2 cellular contexts compared by ENCODE assay signal in the genomic region with DNA sequence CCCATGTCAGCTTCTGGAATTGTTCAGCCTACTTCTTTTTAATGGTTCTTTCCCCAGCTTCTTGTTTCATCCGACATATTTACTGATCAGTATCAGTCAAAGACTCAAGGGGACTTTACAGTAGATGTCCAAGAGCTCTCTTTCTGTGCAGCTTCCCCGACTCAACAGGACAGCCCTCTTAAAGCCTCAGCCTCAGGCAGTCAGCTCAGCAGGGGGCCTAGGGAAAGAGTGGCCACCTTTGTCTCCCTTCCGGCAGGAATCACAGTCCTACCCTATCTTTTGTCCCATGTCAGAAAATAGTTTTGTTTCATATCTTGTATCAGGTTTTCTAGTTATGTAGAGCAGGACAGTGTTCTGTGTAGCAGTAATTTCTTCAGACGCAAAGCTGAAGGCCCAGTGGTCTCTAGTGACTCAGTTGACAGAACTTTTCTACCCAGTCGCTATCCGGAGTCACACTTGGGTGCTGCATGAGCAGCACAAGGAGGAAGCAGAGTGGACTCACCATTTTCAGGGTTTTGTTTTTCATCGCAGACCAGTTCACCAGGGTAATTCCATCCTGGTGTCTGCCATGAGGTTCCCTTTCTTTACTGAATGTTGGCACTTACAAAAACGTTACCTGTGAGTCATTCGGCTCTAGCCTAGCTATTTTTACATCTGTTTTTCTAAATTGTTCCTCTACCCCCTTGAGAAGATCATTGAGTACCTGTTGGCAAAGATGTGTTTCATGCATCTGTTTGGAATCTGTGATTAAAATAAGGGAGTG.
TF ChIP-seq lines count a peak whose summit lies in the region.

No MANE protein-coding gene starts in this region.

TF ChIP-seq in HEK293, 187 proteins besides CTCF, POLR2A, EP300 and RAD21 (continued from another document):
- TF ChIP-seq, protein P1, sequence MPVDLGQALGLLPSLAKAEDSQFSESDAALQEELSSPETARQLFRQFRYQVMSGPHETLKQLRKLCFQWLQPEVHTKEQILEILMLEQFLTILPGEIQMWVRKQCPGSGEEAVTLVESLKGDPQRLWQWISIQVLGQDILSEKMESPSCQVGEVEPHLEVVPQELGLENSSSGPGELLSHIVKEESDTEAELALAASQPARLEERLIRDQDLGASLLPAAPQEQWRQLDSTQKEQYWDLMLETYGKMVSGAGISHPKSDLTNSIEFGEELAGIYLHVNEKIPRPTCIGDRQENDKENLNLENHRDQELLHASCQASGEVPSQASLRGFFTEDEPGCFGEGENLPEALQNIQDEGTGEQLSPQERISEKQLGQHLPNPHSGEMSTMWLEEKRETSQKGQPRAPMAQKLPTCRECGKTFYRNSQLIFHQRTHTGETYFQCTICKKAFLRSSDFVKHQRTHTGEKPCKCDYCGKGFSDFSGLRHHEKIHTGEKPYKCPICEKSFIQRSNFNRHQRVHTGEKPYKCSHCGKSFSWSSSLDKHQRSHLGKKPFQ (tag by site-specific recombination; IDR thresholded peaks at IDR 0.05): peak; percentile 85
- no peak for TF ChIP-seq ZNF138 (tag by site-specific recombination; IDR thresholded peaks at IDR 0.05; ENCODE audit: borderline replicate concordance)
- TF ChIP-seq ZNF404 (tag by site-specific recombination; IDR thresholded peaks at IDR 0.05): no peak
- 0 out of 2 replicates have a peak, but pooled peaks have one; percentile 28 for TF ChIP-seq ZNF561 (tag by site-specific recombination; IDR thresholded peaks at IDR 0.05; ENCODE audit: borderline replicate concordance)
- TF ChIP-seq SCRT1 (tag by site-specific recombination; IDR thresholded peaks at IDR 0.05; ENCODE audit: borderline replicate concordance): no peak
- no peak for TF ChIP-seq ZNF350 (tag by site-specific recombination; IDR thresholded peaks at IDR 0.05)
- TF ChIP-seq ZNF341 (tag by site-specific recombination; IDR thresholded peaks at IDR 0.05; ENCODE audit: low read depth): no peak
- no peak for TF ChIP-seq ZBTB20 (tag by site-specific recombination; IDR thresholded peaks at IDR 0.05)
- peak; percentile 44 for TF ChIP-seq ZIC2 (tag by site-specific recombination; IDR thresholded peaks at IDR 0.05)
- TF ChIP-seq, protein P2, sequence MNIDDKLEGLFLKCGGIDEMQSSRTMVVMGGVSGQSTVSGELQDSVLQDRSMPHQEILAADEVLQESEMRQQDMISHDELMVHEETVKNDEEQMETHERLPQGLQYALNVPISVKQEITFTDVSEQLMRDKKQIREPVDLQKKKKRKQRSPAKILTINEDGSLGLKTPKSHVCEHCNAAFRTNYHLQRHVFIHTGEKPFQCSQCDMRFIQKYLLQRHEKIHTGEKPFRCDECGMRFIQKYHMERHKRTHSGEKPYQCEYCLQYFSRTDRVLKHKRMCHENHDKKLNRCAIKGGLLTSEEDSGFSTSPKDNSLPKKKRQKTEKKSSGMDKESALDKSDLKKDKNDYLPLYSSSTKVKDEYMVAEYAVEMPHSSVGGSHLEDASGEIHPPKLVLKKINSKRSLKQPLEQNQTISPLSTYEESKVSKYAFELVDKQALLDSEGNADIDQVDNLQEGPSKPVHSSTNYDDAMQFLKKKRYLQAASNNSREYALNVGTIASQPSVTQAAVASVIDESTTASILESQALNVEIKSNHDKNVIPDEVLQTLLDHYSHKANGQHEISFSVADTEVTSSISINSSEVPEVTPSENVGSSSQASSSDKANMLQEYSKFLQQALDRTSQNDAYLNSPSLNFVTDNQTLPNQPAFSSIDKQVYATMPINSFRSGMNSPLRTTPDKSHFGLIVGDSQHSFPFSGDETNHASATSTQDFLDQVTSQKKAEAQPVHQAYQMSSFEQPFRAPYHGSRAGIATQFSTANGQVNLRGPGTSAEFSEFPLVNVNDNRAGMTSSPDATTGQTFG (tag by site-specific recombination; IDR thresholded peaks at IDR 0.05; ENCODE audit: borderline replicate concordance): no peak
- no peak for TF ChIP-seq KLF1 (tag by site-specific recombination; IDR thresholded peaks at IDR 0.05)
- no peak for TF ChIP-seq MZF1 (tag by site-specific recombination; IDR thresholded peaks at IDR 0.05; ENCODE audit: borderline replicate concordance)
- TF ChIP-seq ZNF416 (tag by site-specific recombination; IDR thresholded peaks at IDR 0.05): no peak
- no peak for TF ChIP-seq ZNF530 (tag by site-specific recombination; IDR thresholded peaks at IDR 0.05; ENCODE audit: low read depth)
- TF ChIP-seq, protein P3, sequence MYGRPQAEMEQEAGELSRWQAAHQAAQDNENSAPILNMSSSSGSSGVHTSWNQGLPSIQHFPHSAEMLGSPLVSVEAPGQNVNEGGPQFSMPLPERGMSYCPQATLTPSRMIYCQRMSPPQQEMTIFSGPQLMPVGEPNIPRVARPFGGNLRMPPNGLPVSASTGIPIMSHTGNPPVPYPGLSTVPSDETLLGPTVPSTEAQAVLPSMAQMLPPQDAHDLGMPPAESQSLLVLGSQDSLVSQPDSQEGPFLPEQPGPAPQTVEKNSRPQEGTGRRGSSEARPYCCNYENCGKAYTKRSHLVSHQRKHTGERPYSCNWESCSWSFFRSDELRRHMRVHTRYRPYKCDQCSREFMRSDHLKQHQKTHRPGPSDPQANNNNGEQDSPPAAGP (tag by site-specific recombination; IDR thresholded peaks at IDR 0.05): no peak
- TF ChIP-seq ZNF600 (tag by site-specific recombination; IDR thresholded peaks at IDR 0.05): no peak
- TF ChIP-seq ZNF664 (tag by site-specific recombination; IDR thresholded peaks at IDR 0.05): no peak
- no peak for TF ChIP-seq ZNF626 (tag by site-specific recombination; IDR thresholded peaks at IDR 0.05)

TF ChIP-seq in HEK293T, 16 proteins besides CTCF, POLR2A, EP300 and RAD21 (continued from another document):
- TF ChIP-seq ZNF384 (IDR thresholded peaks at IDR 0.05) (no peak), CTBP1 (IDR thresholded peaks at IDR 0.05; ENCODE audit: borderline replicate concordance) (no peak), LEF1 (IDR thresholded peaks at IDR 0.05; ENCODE audit: borderline replicate concordance) (no peak), L3MBTL2 (conservative IDR thresholded peaks at IDR 0.05) (no peak)
